In genomic region chr16:58026139-58026704, GRCh38 we compare ENCODE assay signal across 8 cellular contexts. TPM values are rescaled to one million over a fixed set of nuclear protein-coding genes. Genes with fewer than 3 reads are reported as not detected.
A peak's percentile ranks its signal among the peaks of the same experiment; 100 is the strongest.
DNase-seq lines count a peak whose midpoint lies in the region; ATAC-seq and TF ChIP-seq lines count a peak whose summit lies in the region.

No MANE protein-coding gene starts in this region.

- DNase-seq in NCI-H1417 (lab: John Stamatoyannopoulos, UW) (peak in 2 of 3 experiments; percentile 68 to 73), NCI-H1417 treated with DMSO at 0.1 percent for 48 hours (lab: John Stamatoyannopoulos, UW) (no peak), fibroblast of mammary gland (ENCODE audit: low read depth) (peak; percentile 28), NCI-H2107 treated with DMSO at 0.1 percent for 48 hours (lab: John Stamatoyannopoulos, UW; ENCODE audit: unreplicated experiment) (no peak), A172 (ENCODE audit: low spot score) (no peak)
- DNase-seq in activated CD4-positive, alpha-beta memory T cell treated with anti-CD3 and anti-CD28 coated beads for 36 hours = peak; percentile 17

- TF ChIP-seq CTCF in fibroblast of mammary gland (conservative IDR thresholded peaks at IDR 0.05; ENCODE audit: control insufficient read depth, insufficient read depth, low read depth, low read length) (no peak), neural cell (IDR thresholded peaks at IDR 0.05; ENCODE audit: poor library complexity, severe bottlenecking) (no peak)

- H3K79me2 ChIP-seq in neural cell (replicated peaks; ENCODE audit: insufficient read depth, low read length) = peaks cover 8% of the 10 kb centered on the region

- intact Hi-C loops in activated CD4-positive, alpha-beta memory T cell treated with anti-CD3 and anti-CD28 coated beads for 36 hours (cut with micrococcal nuclease) = loop anchor here (10.0 kb wide), 3 partner anchors 169 to 459 kb away; partner anchors contain the start of gene CSNK2A2

- no peaks in the 10 kb centered on the region for H3K27me3 Mint-ChIP-seq in activated CD4-positive, alpha-beta memory T cell treated with anti-CD3 and anti-CD28 coated beads for 36 hours

- no peaks in the 10 kb centered on the region for H3F3A ChIP-seq in neural cell (ENCODE audit: insufficient read depth, low read length, poor library complexity, severe bottlenecking)

- H3K4me1 Mint-ChIP-seq in activated CD4-positive, alpha-beta memory T cell treated with anti-CD3 and anti-CD28 coated beads for 36 hours (ENCODE audit: low read depth) = peaks cover 7% of the 10 kb centered on the region

- CTCF ChIA-PET in activated CD4-positive, alpha-beta memory T cell treated with anti-CD3 and anti-CD28 coated beads for 36 hours (lab: Charles Lee) = interaction anchor here (1.2 to 1.7 kb wide), 2 partner anchors 11 to 100 kb away, joined by 3 to 5 read pairs; no protein-coding TSS in a partner anchor

- no peak for TF ChIP-seq EP300 in neural cell (conservative IDR thresholded peaks at IDR 0.05; ENCODE audit: poor library complexity, severe bottlenecking)

- TF ChIP-seq RAD21 in neural cell (conservative IDR thresholded peaks at IDR 0.05) = no peak

- H3K27ac Mint-ChIP-seq in activated CD4-positive, alpha-beta memory T cell treated with anti-CD3 and anti-CD28 coated beads for 36 hours = no peak overlapping the region

- H3K4me3 ChIP-seq in fibroblast of mammary gland (ENCODE audit: control insufficient read depth, low read depth, low read length) = peak overlapping the region; percentile 20
- peak overlapping the region; percentile 96 for H3K4me3 ChIP-seq in neural cell (ENCODE audit: low read length)

- H4K20me1 ChIP-seq in neural cell (ENCODE audit: insufficient read depth) = peaks cover 7% of the 10 kb centered on the region

- peak; percentile 12 for ATAC-seq in HG03342 (IDR thresholded peaks at IDR 0.05; ENCODE audit: unreplicated experiment)

- peak overlapping the region; percentile 39 for H3K4me3 Mint-ChIP-seq in activated CD4-positive, alpha-beta memory T cell treated with anti-CD3 and anti-CD28 coated beads for 36 hours

- H2AFZ ChIP-seq in neural cell (ENCODE audit: low read depth, low read length) = peak overlapping the region; percentile 21

- H3K27ac ChIP-seq in neural cell (ENCODE audit: low read length) = peak overlapping the region; percentile 34

- H3K9me3 ChIP-seq in neural cell (ENCODE audit: low read length) = no peaks in the 10 kb centered on the region

- POLR2A ChIA-PET in activated CD4-positive, alpha-beta memory T cell treated with anti-CD3 and anti-CD28 coated beads for 36 hours (lab: Charles Lee) = interaction anchor here (3.0 kb wide), 1 partner anchor 103 kb away, joined by 10 read pairs; the partner anchor contains the start of gene CFAP20

- H3K9ac ChIP-seq in neural cell (ENCODE audit: low read length) = peak overlapping the region; percentile 75

- peak overlapping the region; percentile 80 for H3K4me2 ChIP-seq in neural cell (ENCODE audit: low read length)

- H3K36me3 ChIP-seq in neural cell (ENCODE audit: insufficient read depth, low read length) = no peaks in the 10 kb centered on the region

- no peaks in the 10 kb centered on the region for H3K9me3 Mint-ChIP-seq in activated CD4-positive, alpha-beta memory T cell treated with anti-CD3 and anti-CD28 coated beads for 36 hours

- no peaks in the 10 kb centered on the region for H3K27me3 ChIP-seq in neural cell (ENCODE audit: insufficient read depth, low read depth, low read length)

- H3K9me2 ChIP-seq in neural cell (ENCODE audit: insufficient read depth, low read length) = no peaks in the 10 kb centered on the region

- no peaks in the 10 kb centered on the region for H3K36me3 Mint-ChIP-seq in activated CD4-positive, alpha-beta memory T cell treated with anti-CD3 and anti-CD28 coated beads for 36 hours

TF ChIP-seq in neural cell, 6 proteins besides CTCF, POLR2A, EP300 and RAD21:
- TF ChIP-seq MXI1 (conservative IDR thresholded peaks at IDR 0.05; ENCODE audit: poor library complexity, severe bottlenecking) (peak; percentile 53), POLR2AphosphoS5 (IDR thresholded peaks at IDR 0.05) (peak; percentile 16), TAF1 (IDR thresholded peaks at IDR 0.05; ENCODE audit: low read depth) (no peak)

RNA-seq across cellular contexts. Expression of gene MMP15, which starts 0.7 kb away (rescaled TPM):
- total RNA-seq in activated CD4-positive, alpha-beta memory T cell treated with anti-CD3 and anti-CD28 coated beads for 36 hours = under 1 TPM; 0.46 to 0.71 TPM
- 18.5 and 18.7 TPM in 2 replicates for polyA plus RNA-seq in neural cell
- polyA minus RNA-seq in neural cell = 31.1 and 36.5 TPM in 2 replicates
- 6.4 and 8.0 TPM in 2 replicates for total RNA-seq in A172 (2014; rRNA removed; shearing (Covaris generic))

RNA-seq across cellular contexts. Expression of gene USB1, which starts 25.0 kb away (rescaled TPM):
- 10 to 100 TPM; 42.2 to 46.0 TPM for total RNA-seq in activated CD4-positive, alpha-beta memory T cell treated with anti-CD3 and anti-CD28 coated beads for 36 hours
- polyA plus RNA-seq in neural cell = 25.7 and 47.0 TPM in 2 replicates
- 20.7 and 28.8 TPM in 2 replicates for polyA minus RNA-seq in neural cell
- total RNA-seq in A172 (2014; rRNA removed; shearing (Covaris generic)) = 15.5 and 20.6 TPM in 2 replicates

RNA-seq across cellular contexts. Expression of gene ZNF319, which starts 25.8 kb away (rescaled TPM):
- total RNA-seq in activated CD4-positive, alpha-beta memory T cell treated with anti-CD3 and anti-CD28 coated beads for 36 hours = 1 to 10 TPM; 6.5 to 8.1 TPM
- polyA plus RNA-seq in neural cell = 5.1 and 7.0 TPM in 2 replicates
- 10.7 and 14.5 TPM in 2 replicates for polyA minus RNA-seq in neural cell
- 4.0 and 5.1 TPM in 2 replicates for total RNA-seq in A172 (2014; rRNA removed; shearing (Covaris generic))

RNA-seq across cellular contexts. Expression of gene CNGB1, which starts 55.3 kb away (rescaled TPM):
- not detected for total RNA-seq in activated CD4-positive, alpha-beta memory T cell treated with anti-CD3 and anti-CD28 coated beads for 36 hours
- 19.1 and 20.7 TPM in 2 replicates for polyA plus RNA-seq in neural cell
- polyA minus RNA-seq in neural cell = 14.5 and 22.2 TPM in 2 replicates
- total RNA-seq in A172 (2014; rRNA removed; shearing (Covaris generic)) = 0.12 TPM in 1 of 2 replicates, not detected in the other

Comparison
In these comparisons a context has a peak if more than half of its experiments do, and no peak if none do; other contexts are left out.
1. DNase-seq: peak in NCI-H1417 (2 of 3), activated CD4-positive, alpha-beta memory T cell treated with anti-CD3 and anti-CD28 coated beads for 36 hours (single experiment) and fibroblast of mammary gland (single experiment); none in NCI-H1417 treated with DMSO at 0.1 percent for 48 hours (single experiment), NCI-H2107 treated with DMSO at 0.1 percent for 48 hours (single experiment) and A172 (single experiment).